Comparison of ENCODE assay signal across 24 cellular contexts in the genomic region with DNA sequence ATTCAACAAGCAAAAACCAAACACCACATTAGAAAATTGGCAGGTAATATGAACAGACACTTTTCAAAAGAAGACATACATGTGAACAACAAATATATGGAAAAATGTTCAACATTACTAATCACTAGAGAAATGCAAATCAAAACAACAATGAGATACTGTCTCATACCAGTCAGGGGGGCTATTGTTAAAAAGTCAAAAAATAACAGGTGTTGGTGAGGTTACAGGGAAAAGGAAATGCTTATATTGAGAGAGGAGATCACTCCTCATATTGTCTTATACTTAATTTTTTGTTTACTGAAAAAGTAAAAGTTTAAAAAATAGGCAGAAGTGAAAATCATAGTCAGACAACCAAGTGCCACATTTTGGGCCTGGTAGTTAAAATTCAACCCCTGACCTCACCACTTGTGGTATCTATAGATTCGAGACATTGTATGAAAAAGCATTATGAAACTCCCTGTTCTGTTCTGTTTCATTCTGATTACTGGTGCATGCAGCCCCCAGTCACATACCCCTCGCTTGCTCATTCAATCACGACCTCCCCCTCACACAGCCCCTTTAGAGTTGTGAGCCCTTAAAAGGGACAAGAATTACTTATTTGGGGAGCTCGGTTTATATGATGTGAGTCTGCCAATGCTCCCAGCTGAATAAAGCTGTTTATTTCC.
DNase-seq lines count a peak whose midpoint lies in the region; ATAC-seq and TF ChIP-seq lines count a peak whose summit lies in the region.
"Had no signal": no experiment of that assay in that cellular context is flagged by ENCODE, and none has a peak within 500 bp of the region (broad histone marks: within the 10 kb centered on the region; RNA-seq: fewer than 3 reads in every experiment).

No MANE protein-coding gene starts in this region.

- no peak overlapping the region for H3K27ac ChIP-seq in ascending aorta
- H3K27ac ChIP-seq: BLaER1 had no signal

- H3K9me3 ChIP-seq in ascending aorta, result no peaks in the 10 kb centered on the region
- H3K9me3 ChIP-seq: HAP-1, MG63, SK-N-SH had no signal

- DNase-seq in HPDE6-E6E7 (ENCODE audit: extremely low spot score), result no peak
- DNase-seq in ascending aorta (ENCODE audit: low spot score in 2 of 2), result no peak
- no peak for DNase-seq in activated CD4-positive, alpha-beta T cell treated with anti-CD3 and anti-CD28 coated beads, Interleukin-2, amount 50 U/mL, for 48 hours
- no peak for DNase-seq in NCI-H1417 treated with DMSO at 0.1 percent for 48 hours (lab: John Stamatoyannopoulos, UW)
- DNase-seq: CD4-positive, CD25-positive, alpha-beta regulatory T cell; DMS53; HFFc6; KG1; MG63; NCI-H1105 treated with DMSO at 0.1 percent for 48 hours; NCI-H2029; NCI-H446; NCI-H524 treated with DMSO at 0.1 percent for 48 hours; NCI-H774; SK-N-SH; SW 1271; T-helper 9 cell had no signal

- ATAC-seq in GM18907 (IDR thresholded peaks at IDR 0.05; ENCODE audit: unreplicated experiment) (peak; percentile 79), GM19463 (IDR thresholded peaks at IDR 0.05; ENCODE audit: unreplicated experiment) (peak; percentile 66), HG03060 (IDR thresholded peaks at IDR 0.05; ENCODE audit: low read depth, unreplicated experiment) (peak; percentile 58), HG03432 (IDR thresholded peaks at IDR 0.05; ENCODE audit: unreplicated experiment) (peak; percentile 51)
- ATAC-seq: GM23338 had no signal

- H3K36me3 ChIP-seq in ascending aorta, result no peaks in the 10 kb centered on the region
- H3K36me3 ChIP-seq: BLaER1, HAP-1, MG63 had no signal

- H3K4me1 ChIP-seq in ascending aorta, result no peaks in the 10 kb centered on the region
- H3K4me1 ChIP-seq: BLaER1, HAP-1 had no signal

- no peaks in the 10 kb centered on the region for H3K27me3 ChIP-seq in ascending aorta
- H3K27me3 ChIP-seq: MG63 had no signal

- no peak overlapping the region for H3K4me3 ChIP-seq in ascending aorta
- H3K4me3 ChIP-seq: BLaER1, GM23338, HAP-1, MG63 had no signal

- intact Hi-C loops in ascending aorta (cut with DNase I), result no loop called here

- no peak for TF ChIP-seq CTCF in ascending aorta (IDR thresholded peaks at IDR 0.05)
